ENCODE assay signal across 9 cellular contexts in genomic region chr17:36082482-36083024, GRCh38. TPM values are rescaled to one million over a fixed set of nuclear protein-coding genes. Genes with fewer than 3 reads are reported as not detected.
DNase-seq lines count a peak whose midpoint lies in the region; ATAC-seq and TF ChIP-seq lines count a peak whose summit lies in the region.
"Not testable (repeated sequence)": the region's sequence is repeated elsewhere in the genome, so short reads cannot be mapped to it uniquely, and the experiment has no call there.
"Had no signal": no experiment of that assay in that cellular context is flagged by ENCODE, and none has a peak within 500 bp of the region (broad histone marks: within the 10 kb centered on the region; RNA-seq: fewer than 3 reads in every experiment).

No MANE protein-coding gene starts in this region.

- peaks cover 0 to 24% (median 8%) of the 10 kb centered on the region in 4 donors for H3K4me1 ChIP-seq in right lobe of liver

- 44% methylated on average over 5 of the region's 6 CpGs for WGBS in right lobe of liver (ENCODE audit: insufficient coverage, low coverage, low lambda C conversion rate, missing lambda C conversion rate)

- not testable (repeated sequence) for H3K9me3 ChIP-seq in right lobe of liver

- intact Hi-C loops in right lobe of liver (cut with DNase I), result not testable (repeated sequence)

- H3K4me3 ChIP-seq in right lobe of liver, result not testable (repeated sequence)

- peak; percentile 32 for DNase-seq in DMS79 (lab: John Stamatoyannopoulos, UW)
- peak; percentile 1 for DNase-seq in M059J (ENCODE audit: low read depth)
- peak; percentile 49 for DNase-seq in UCSD-AML1 (lab: John Stamatoyannopoulos, UW; ENCODE audit: unreplicated experiment)
- DNase-seq in activated naive CD4-positive, alpha-beta T cell treated with Interleukin-2 at 50 U/mL for 16 hours, result peak; percentile 41
- DNase-seq in right lobe of liver, result not testable (repeated sequence)
- peak; percentile 31 to 57 for DNase-seq in stimulated activated CD8-positive, alpha-beta memory T cell treated with anti-CD3 and anti-CD28 coated beads, Interleukin-4, amount 100 ng/mL, for 4 hours (ENCODE audit: low read depth in 2 of 2, low spot score in 1 of 2)

- not testable (repeated sequence) for TF ChIP-seq POLR2A in right lobe of liver (IDR thresholded peaks at IDR 0.05)

- not testable (repeated sequence) for TF ChIP-seq CTCF in right lobe of liver (IDR thresholded peaks at IDR 0.05)

- ATAC-seq in GM19328 (IDR thresholded peaks at IDR 0.05; ENCODE audit: unreplicated experiment), result peak; percentile 54
- ATAC-seq in HG02884 (IDR thresholded peaks at IDR 0.05; ENCODE audit: unreplicated experiment), result peak; percentile 43
- peak; percentile 23 to 60 (median 54) for ATAC-seq in right lobe of liver

- not testable (repeated sequence) for H3K27me3 ChIP-seq in right lobe of liver

- H3K36me3 ChIP-seq in right lobe of liver, result not testable (repeated sequence)

- H3K27ac ChIP-seq in right lobe of liver, result not testable (repeated sequence)

RNA-seq across cellular contexts. Expression of gene CCL3, which starts 7.4 kb away (rescaled TPM):
- total RNA-seq in M059J (2014; rRNA removed; shearing (Covaris generic)), result not detected in 2 replicates
- 10 to 100 TPM in 1 of 6 experiments, 1 to 10 TPM in 1, under 1 TPM in 3, not detected in 1; 0.43 to 18.2 (median 0.53) TPM for total RNA-seq in right lobe of liver
- total RNA-seq: bronchial epithelial cell had no signal

RNA-seq across cellular contexts. Expression of gene CCL18, which starts 18.5 kb away (rescaled TPM):
- total RNA-seq in M059J (2014; rRNA removed; shearing (Covaris generic)), result not detected in 2 replicates
- total RNA-seq in right lobe of liver, result 1 to 10 TPM in 2 of 6 experiments, under 1 TPM in 3, not detected in 1; 0.29 to 2.0 (median 0.64) TPM

RNA-seq across cellular contexts. Expression of gene CCL4, which starts 21.1 kb away (rescaled TPM):
- total RNA-seq in M059J (2014; rRNA removed; shearing (Covaris generic)), result 0.10 TPM in 1 of 2 replicates, not detected in the other
- total RNA-seq in right lobe of liver, result 1 to 10 TPM in 4 of 6 experiments, under 1 TPM in 2; 0.79 to 7.1 (median 2.4) TPM
- total RNA-seq: bronchial epithelial cell had no signal
